ENCODE assay signal across 13 cellular contexts in genomic region chr4:25856756-25857155, GRCh38.
DNase-seq lines count a peak whose midpoint lies in the region; ATAC-seq and TF ChIP-seq lines count a peak whose summit lies in the region.
"Had no signal": no experiment of that assay in that cellular context is flagged by ENCODE, and none has a peak within 500 bp of the region (broad histone marks: within the 10 kb centered on the region; RNA-seq: fewer than 3 reads in every experiment).

No MANE protein-coding gene starts in this region.

- ATAC-seq in stimulated activated memory B cell treated with anti-CD40 and anti-IgM and Interleukin-4, amounts not matched to agents 10 μg/mL and 1 μg/mL and 100 μg/mL, for 72 hours = no peak
- no peak for ATAC-seq in HG02938 (IDR thresholded peaks at IDR 0.05; ENCODE audit: unreplicated experiment)

- H3K9me3 Mint-ChIP-seq in activated naive CD4-positive, alpha-beta T cell treated with anti-CD3 and anti-CD28 coated beads, Interleukin-2, amount 50 U/mL, for 24 hours = no peaks in the 10 kb centered on the region
- no peaks in the 10 kb centered on the region for H3K9me3 Mint-ChIP-seq in stimulated activated memory B cell treated with anti-CD40 and anti-IgM and Interleukin-4, amounts not matched to agents 10 μg/mL and 1 μg/mL and 100 μg/mL, for 72 hours
- no peaks in the 10 kb centered on the region for H3K9me3 Mint-ChIP-seq in nephron progenitor cell

- H3K36me3 Mint-ChIP-seq in activated naive CD4-positive, alpha-beta T cell treated with anti-CD3 and anti-CD28 coated beads, Interleukin-2, amount 50 U/mL, for 24 hours = no peaks in the 10 kb centered on the region
- H3K36me3 Mint-ChIP-seq in stimulated activated memory B cell treated with anti-CD40 and anti-IgM and Interleukin-4, amounts not matched to agents 10 μg/mL and 1 μg/mL and 100 μg/mL, for 72 hours = peaks cover 29% of the 10 kb centered on the region
- H3K36me3 Mint-ChIP-seq in nephron progenitor cell (ENCODE audit: low read depth) = no peaks in the 10 kb centered on the region

- peaks cover 78% of the 10 kb centered on the region for H3K4me1 Mint-ChIP-seq in activated naive CD4-positive, alpha-beta T cell treated with anti-CD3 and anti-CD28 coated beads, Interleukin-2, amount 50 U/mL, for 24 hours
- H3K4me1 Mint-ChIP-seq in stimulated activated memory B cell treated with anti-CD40 and anti-IgM and Interleukin-4, amounts not matched to agents 10 μg/mL and 1 μg/mL and 100 μg/mL, for 72 hours = peaks cover 82% of the 10 kb centered on the region
- peaks cover 2% of the 10 kb centered on the region for H3K4me1 Mint-ChIP-seq in nephron progenitor cell

- no peak overlapping the region for H3K4me3 Mint-ChIP-seq in activated naive CD4-positive, alpha-beta T cell treated with anti-CD3 and anti-CD28 coated beads, Interleukin-2, amount 50 U/mL, for 24 hours
- no peak overlapping the region for H3K4me3 Mint-ChIP-seq in stimulated activated memory B cell treated with anti-CD40 and anti-IgM and Interleukin-4, amounts not matched to agents 10 μg/mL and 1 μg/mL and 100 μg/mL, for 72 hours
- H3K4me3 Mint-ChIP-seq in nephron progenitor cell = no peak overlapping the region

- no peak for DNase-seq in activated naive CD4-positive, alpha-beta T cell (lab: John Stamatoyannopoulos, UW)
- DNase-seq in SKM-1 (lab: John Stamatoyannopoulos, UW; ENCODE audit: unreplicated experiment) (peak; percentile 50), fibroblast of gingiva (ENCODE audit: low read depth) (peak; percentile 46), AML-193 (lab: John Stamatoyannopoulos, UW) (no peak), nephron progenitor cell (no peak)
- DNase-seq: left ventricle myocardium inferior, NCI-H1417, NCI-H510A treated with DMSO at 0.1 percent for 48 hours, occipital lobe, uterus had no signal

- H3K27ac Mint-ChIP-seq in activated naive CD4-positive, alpha-beta T cell treated with anti-CD3 and anti-CD28 coated beads, Interleukin-2, amount 50 U/mL, for 24 hours = peak overlapping the region; percentile 42
- H3K27ac Mint-ChIP-seq in stimulated activated memory B cell treated with anti-CD40 and anti-IgM and Interleukin-4, amounts not matched to agents 10 μg/mL and 1 μg/mL and 100 μg/mL, for 72 hours = peak overlapping the region; percentile 94
- no peak overlapping the region for H3K27ac Mint-ChIP-seq in nephron progenitor cell

- TF ChIP-seq CTCF in nephron progenitor cell (IDR thresholded peaks at IDR 0.05) = no peak

- H3K27me3 Mint-ChIP-seq in activated naive CD4-positive, alpha-beta T cell treated with anti-CD3 and anti-CD28 coated beads, Interleukin-2, amount 50 U/mL, for 24 hours = no peaks in the 10 kb centered on the region
- H3K27me3 Mint-ChIP-seq in stimulated activated memory B cell treated with anti-CD40 and anti-IgM and Interleukin-4, amounts not matched to agents 10 μg/mL and 1 μg/mL and 100 μg/mL, for 72 hours = no peaks in the 10 kb centered on the region
- peaks cover 39% of the 10 kb centered on the region for H3K27me3 Mint-ChIP-seq in nephron progenitor cell (ENCODE audit: low read depth, poor library complexity)

Comparison
In these comparisons a context has a peak if more than half of its experiments do, and no peak if none do; other contexts are left out.
1. DNase-seq: peak in SKM-1 (single experiment) and fibroblast of gingiva (single experiment); none in activated naive CD4-positive, alpha-beta T cell (0 of 4), AML-193 (0 of 2) and nephron progenitor cell (single experiment).